9 cellular contexts compared by ENCODE assay signal in the genomic region with DNA sequence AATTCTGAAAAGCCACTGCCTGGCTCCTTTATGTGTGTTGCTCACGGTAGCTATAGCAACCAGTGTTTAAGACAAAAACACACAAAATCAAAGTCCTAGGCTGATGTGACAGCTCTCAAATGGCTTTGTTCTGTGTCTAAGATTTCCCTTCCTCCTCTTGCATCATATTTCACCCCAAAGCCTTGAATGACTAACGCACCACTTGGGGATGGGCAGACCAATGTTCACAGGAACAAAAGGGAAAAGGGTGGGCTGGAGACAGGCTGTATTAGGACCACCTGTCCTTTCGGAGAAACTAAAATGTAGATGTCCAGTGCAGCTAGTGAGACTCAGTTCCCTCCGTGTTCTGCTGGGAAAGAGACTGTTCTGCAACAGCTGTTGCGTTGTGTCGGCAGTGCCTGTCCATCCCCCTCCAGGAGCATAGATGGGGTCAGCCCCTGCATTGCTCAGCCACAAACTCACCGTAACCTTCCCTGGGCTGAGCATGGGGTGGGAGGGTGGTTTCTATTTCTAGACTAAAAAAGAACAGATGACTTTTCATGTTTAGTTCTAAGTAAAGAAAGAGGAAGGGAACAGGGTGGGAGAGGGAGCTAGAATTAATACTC. TPM values are rescaled to one million over a fixed set of nuclear protein-coding genes. Genes with fewer than 3 reads are reported as not detected.
DNase-seq lines count a peak whose midpoint lies in the region; ATAC-seq and TF ChIP-seq lines count a peak whose summit lies in the region.
"Had no signal": no experiment of that assay in that cellular context is flagged by ENCODE, and none has a peak within 500 bp of the region (broad histone marks: within the 10 kb centered on the region; RNA-seq: fewer than 3 reads in every experiment).

No MANE protein-coding gene starts in this region.

- no peaks in the 10 kb centered on the region for H3K27me3 Mint-ChIP-seq in endothelial cell (ENCODE audit: unreplicated experiment)

- H2AFZ ChIP-seq in neuronal stem cell (ENCODE audit: low read length), result peak overlapping the region; percentile 80

- H3K79me1 ChIP-seq in neuronal stem cell (ENCODE audit: low read depth, low read length), result no peaks in the 10 kb centered on the region

- no peak for TF ChIP-seq CTCF in endothelial cell (IDR thresholded peaks at IDR 0.05; ENCODE audit: unreplicated experiment)

- H3K4me3 Mint-ChIP-seq in endothelial cell (ENCODE audit: unreplicated experiment), result no peak overlapping the region
- H3K4me3 Mint-ChIP-seq: activated B cell treated with CpG ODN at 0.5 μM for 24 hours had no signal

- ATAC-seq in activated naive CD4-positive, alpha-beta T cell treated with anti-CD3 and anti-CD28 coated beads, Interleukin-2, amount 50 U/mL, for 72 hours, result peak; percentile 54 to 88

- H3K27ac ChIP-seq in neuronal stem cell (replicated peaks; ENCODE audit: low read length), result peak overlapping the region; percentile 23

- no peaks in the 10 kb centered on the region for H3K9me3 ChIP-seq in neuronal stem cell (replicated peaks in 1 of 2; ENCODE audit: control insufficient read depth in 2 of 2, insufficient read depth in 1 of 2, low read depth in 1 of 2, low read length in 2 of 2)

- no CpG with 5 or more reads among the region's 7 CpGs for WGBS in neuronal stem cell (ENCODE audit: extremely low coverage in 2 of 2, insufficient read length in 2 of 2, insufficient replicate concordance in 1 of 2), 2 donors

- H3K27me3 ChIP-seq in neuronal stem cell (ENCODE audit: control insufficient read depth in 3 of 3, insufficient read depth in 3 of 3, low read depth in 1 of 3, low read length in 3 of 3), result no peaks in the 10 kb centered on the region

- DNase-seq in activated naive CD4-positive, alpha-beta T cell treated with anti-CD3 and anti-CD28 coated beads, Interleukin-2, amount 50 U/mL, for 72 hours (ENCODE audit: low spot score in 2 of 2), result no peak
- DNase-seq in activated naive CD4-positive, alpha-beta T cell (lab: John Stamatoyannopoulos, UW), result no peak
- peak; percentile 9 for DNase-seq in NCI-H2107 (lab: John Stamatoyannopoulos, UW)
- DNase-seq in endothelial cell (ENCODE audit: low spot score), result no peak
- peak; percentile 47 for DNase-seq in neuronal stem cell (ENCODE audit: low spot score)
- DNase-seq in 8988T, result no peak
- no peak for DNase-seq in DMS153 treated with DMSO at 0.1 percent for 48 hours (lab: John Stamatoyannopoulos, UW; ENCODE audit: unreplicated experiment)
- DNase-seq in activated naive CD4-positive, alpha-beta T cell treated with anti-CD3 and anti-CD28 coated beads, Interleukin-2, amount 50 U/mL, for 16 hours, result no peak
- DNase-seq: activated B cell treated with CpG ODN at 0.5 μM for 24 hours had no signal

- H3K27ac Mint-ChIP-seq in activated naive CD4-positive, alpha-beta T cell treated with anti-CD3 and anti-CD28 coated beads, Interleukin-2, amount 50 U/mL, for 72 hours, result no peak overlapping the region
- H3K27ac Mint-ChIP-seq in endothelial cell (ENCODE audit: unreplicated experiment), result peak overlapping the region; percentile 36
- H3K27ac Mint-ChIP-seq: activated B cell treated with CpG ODN at 0.5 μM for 24 hours had no signal

- no peaks in the 10 kb centered on the region for H3K9me3 Mint-ChIP-seq in activated naive CD4-positive, alpha-beta T cell treated with anti-CD3 and anti-CD28 coated beads, Interleukin-2, amount 50 U/mL, for 72 hours
- no peaks in the 10 kb centered on the region for H3K9me3 Mint-ChIP-seq in endothelial cell (ENCODE audit: unreplicated experiment)

- no peak overlapping the region for H3K4me2 ChIP-seq in neuronal stem cell (ENCODE audit: insufficient read depth, low read length, poor library complexity, severe bottlenecking)

- H2BK15ac ChIP-seq in neuronal stem cell (ENCODE audit: low read length), result no peak overlapping the region

- H3K18ac ChIP-seq in neuronal stem cell (ENCODE audit: low read length), result peak overlapping the region; percentile 33

- H3K4me1 ChIP-seq in neuronal stem cell (ENCODE audit: control insufficient read depth in 2 of 2, insufficient read depth in 1 of 2, low read depth in 1 of 2, low read length in 2 of 2), result peaks cover 5 to 15% of the 10 kb centered on the region in 2 donors

- no peak overlapping the region for H3K14ac ChIP-seq in neuronal stem cell (ENCODE audit: low read length)

- no peak overlapping the region for H4K91ac ChIP-seq in neuronal stem cell (ENCODE audit: low read depth, low read length, poor library complexity)

- no peak overlapping the region for H2BK12ac ChIP-seq in neuronal stem cell (ENCODE audit: low read length)

- H2BK120ac ChIP-seq in neuronal stem cell (ENCODE audit: low read depth, low read length), result no peak overlapping the region

- H2BK5ac ChIP-seq in neuronal stem cell (ENCODE audit: low read length), result no peak overlapping the region

- H3K36me3 ChIP-seq in neuronal stem cell (replicated peaks in 1 of 2; ENCODE audit: control insufficient read depth in 2 of 2, insufficient read depth in 2 of 2, low read length in 2 of 2), result no peaks in the 10 kb centered on the region

- H3K23ac ChIP-seq in neuronal stem cell (ENCODE audit: low read depth, low read length, poor library complexity), result no peak overlapping the region

- no peak overlapping the region for H3K9ac ChIP-seq in neuronal stem cell (ENCODE audit: low read depth, low read length, poor library complexity)

- H3K36me3 Mint-ChIP-seq in activated naive CD4-positive, alpha-beta T cell treated with anti-CD3 and anti-CD28 coated beads, Interleukin-2, amount 50 U/mL, for 72 hours, result no peaks in the 10 kb centered on the region
- H3K36me3 Mint-ChIP-seq in endothelial cell (ENCODE audit: low read depth, unreplicated experiment), result no peaks in the 10 kb centered on the region

- H4K8ac ChIP-seq in neuronal stem cell (ENCODE audit: low read depth, low read length), result no peak overlapping the region

- H3K4me1 Mint-ChIP-seq in endothelial cell (ENCODE audit: unreplicated experiment), result peaks cover 8% of the 10 kb centered on the region
- H3K4me1 Mint-ChIP-seq: activated B cell treated with CpG ODN at 0.5 μM for 24 hours had no signal

- peak overlapping the region in 1 of 2 donors; percentile 27 for H3K4me3 ChIP-seq in neuronal stem cell (ENCODE audit: low read length in 2 of 2)

- H3K4ac ChIP-seq in neuronal stem cell (ENCODE audit: low read length), result no peak overlapping the region

- H2AK5ac ChIP-seq in neuronal stem cell (ENCODE audit: low read depth, low read length), result no peak overlapping the region

RNA-seq across cellular contexts. Expression of a gene that starts 26.8 kb away (rescaled TPM):
- 10 to 100 TPM; 11.1 to 13.9 TPM for total RNA-seq in activated naive CD4-positive, alpha-beta T cell treated with anti-CD3 and anti-CD28 coated beads, Interleukin-2, amount 50 U/mL, for 72 hours
- 103 TPM for total RNA-seq in endothelial cell (ENCODE audit: unreplicated experiment)
- polyA plus RNA-seq in neuronal stem cell (2013, experiment 1 of 2), result 22.7 TPM
- polyA plus RNA-seq in neuronal stem cell (2013, experiment 2 of 2), result 24.3 TPM

Comparison
In these comparisons a context has a peak if more than half of its experiments do, and no peak if none do; other contexts are left out.
1. DNase-seq: peak in NCI-H2107 (single experiment) and neuronal stem cell (single experiment); none in activated naive CD4-positive, alpha-beta T cell treated with anti-CD3 and anti-CD28 coated beads, Interleukin-2, amount 50 U/mL, for 72 hours (0 of 2), activated naive CD4-positive, alpha-beta T cell (0 of 4), endothelial cell (single experiment), 8988T (single experiment), DMS153 treated with DMSO at 0.1 percent for 48 hours (single experiment) and activated naive CD4-positive, alpha-beta T cell treated with anti-CD3 and anti-CD28 coated beads, Interleukin-2, amount 50 U/mL, for 16 hours (single experiment).